Comparison of ENCODE assay signal across 22 cellular contexts in the genomic region with DNA sequence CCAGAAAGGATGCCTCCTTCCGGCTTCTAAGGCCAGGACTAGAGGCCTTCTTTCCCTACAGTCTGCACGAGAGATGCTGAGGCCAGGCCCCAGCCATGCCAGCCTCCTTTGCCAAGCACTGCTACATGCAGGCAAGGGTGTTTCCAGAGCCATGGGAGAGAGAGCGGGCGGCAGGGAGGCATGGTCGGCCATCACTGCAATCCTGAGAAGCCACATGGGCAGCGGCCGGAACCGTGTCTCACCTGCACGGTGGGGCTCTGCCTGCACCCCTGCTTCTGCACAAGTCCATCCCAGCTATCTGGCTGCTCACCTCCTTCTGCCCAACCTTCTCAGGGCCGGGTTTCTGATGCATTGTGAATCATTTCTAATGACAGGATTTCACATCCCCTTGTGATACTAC.
"Had no signal": no experiment of that assay in that cellular context is flagged by ENCODE, and none has a peak within 500 bp of the region (broad histone marks: within the 10 kb centered on the region; RNA-seq: fewer than 3 reads in every experiment).

No MANE protein-coding gene starts in this region.

- H3K27me3 Mint-ChIP-seq: activated CD4-positive, alpha-beta T cell treated with anti-CD3 and anti-CD28 coated beads for 36 hours; activated naive CD8-positive, alpha-beta T cell; activated T-helper 17 cell treated with anti-CD3 and anti-CD28 coated beads, Interleukin-2, amount 50 U/mL, for 72 hours had no signal

- H3K27me3 ChIP-seq: brain microvascular endothelial cell had no signal

- H3K4me3 Mint-ChIP-seq: activated CD4-positive, alpha-beta memory T cell treated with anti-CD3 and anti-CD28 coated beads, Interleukin-2, amount 10 ng/mL, durations not matched to agents 7 days and 5 days; activated CD4-positive, alpha-beta T cell treated with anti-CD3 and anti-CD28 coated beads for 36 hours; activated naive CD4-positive, alpha-beta T cell treated with anti-CD3 and anti-CD28 coated beads for 36 hours; activated naive CD8-positive, alpha-beta T cell; activated T-helper 17 cell treated with anti-CD3 and anti-CD28 coated beads, Interleukin-2, amount 50 U/mL, for 72 hours; T-helper 17 cell had no signal

- H3K9me3 Mint-ChIP-seq: activated CD4-positive, alpha-beta memory T cell treated with anti-CD3 and anti-CD28 coated beads, Interleukin-2, amount 10 ng/mL, durations not matched to agents 7 days and 5 days; activated naive CD4-positive, alpha-beta T cell treated with anti-CD3 and anti-CD28 coated beads for 36 hours; activated T-helper 17 cell treated with anti-CD3 and anti-CD28 coated beads, Interleukin-2, amount 50 U/mL, for 72 hours had no signal

- H3K4me3 ChIP-seq: cardiac muscle cell had no signal

- H3K27ac Mint-ChIP-seq: activated CD4-positive, alpha-beta memory T cell treated with anti-CD3 and anti-CD28 coated beads, Interleukin-2, amount 10 ng/mL, durations not matched to agents 7 days and 5 days; activated CD4-positive, alpha-beta T cell treated with anti-CD3 and anti-CD28 coated beads for 36 hours; activated naive CD4-positive, alpha-beta T cell treated with anti-CD3 and anti-CD28 coated beads for 36 hours; activated naive CD8-positive, alpha-beta T cell; activated T-helper 17 cell treated with anti-CD3 and anti-CD28 coated beads, Interleukin-2, amount 50 U/mL, for 72 hours; T-helper 17 cell had no signal

- H3K36me3 Mint-ChIP-seq: activated naive CD8-positive, alpha-beta T cell had no signal

- H3K4me1 Mint-ChIP-seq: activated CD4-positive, alpha-beta memory T cell treated with anti-CD3 and anti-CD28 coated beads, Interleukin-2, amount 10 ng/mL, durations not matched to agents 7 days and 5 days; activated T-helper 17 cell treated with anti-CD3 and anti-CD28 coated beads, Interleukin-2, amount 50 U/mL, for 72 hours had no signal

- DNase-seq: activated CD4-positive, alpha-beta memory T cell treated with anti-CD3 and anti-CD28 coated beads, Interleukin-2, amount 10 ng/mL, durations not matched to agents 7 days and 5 days; activated CD4-positive, alpha-beta T cell treated with anti-CD3 and anti-CD28 coated beads for 36 hours; activated CD4-positive, alpha-beta T cell treated with anti-CD3 and anti-CD28 coated beads, Interleukin-2, amount 50 U/mL, for 1 hour; activated gamma-delta T cell; activated naive CD4-positive, alpha-beta T cell treated with anti-CD3 and anti-CD28 coated beads for 36 hours; activated T-cell treated with anti-CD3 and anti-CD28 coated beads for 4 hours; activated T-cell treated with anti-CD3 and anti-CD28 coated beads, Interleukin-2, amount 50 U/mL, for 48 hours; amygdala; brain microvascular endothelial cell; Kasumi-1; KBM-7; NCI-H1048; NCI-H1417; NCI-H2029 treated with DMSO at 0.1 percent for 48 hours; NCI-H510A treated with DMSO at 0.1 percent for 48 hours; NCI-H69; SIG-M5; T-helper 17 cell; T-helper 9 cell had no signal

- H3K36me3 ChIP-seq: brain microvascular endothelial cell, cardiac muscle cell had no signal

- H3K27ac ChIP-seq: brain microvascular endothelial cell, cardiac muscle cell had no signal
